In genomic region chr2:174614261-174614660, GRCh38 we compare ENCODE assay signal across 8 cellular contexts. TPM values are rescaled to one million over a fixed set of nuclear protein-coding genes. Genes with fewer than 3 reads are reported as not detected.
A peak's percentile ranks its signal among the peaks of the same experiment; 100 is the strongest.
DNase-seq lines count a peak whose midpoint lies in the region; ATAC-seq and TF ChIP-seq lines count a peak whose summit lies in the region.

No MANE protein-coding gene starts in this region.

- H3K4me2 ChIP-seq in neural progenitor cell = no peak overlapping the region

- TF ChIP-seq POLR2A in uterus (IDR thresholded peaks at IDR 0.05) = no peak

- H4K20me1 ChIP-seq in neural progenitor cell (ENCODE audit: low read depth) = no peaks in the 10 kb centered on the region

- peaks cover 0 to 61% (median 11%) of the 10 kb centered on the region in 3 donors for H3K36me3 Mint-ChIP-seq in CD8-positive, alpha-beta memory T cell
- peaks cover 4 to 61% (median 21%) of the 10 kb centered on the region in 5 donors for H3K36me3 Mint-ChIP-seq in naive thymus-derived CD4-positive, alpha-beta T cell
- peaks cover 2% of the 10 kb centered on the region for H3K36me3 Mint-ChIP-seq in neural progenitor cell

- DNase-seq in CD8-positive, alpha-beta memory T cell = no peak
- DNase-seq in LHCN-M2 (ENCODE audit: low read depth) (peak; percentile 80), cardiac fibroblast (ENCODE audit: low read depth in 2 of 2) (peak; percentile 34 to 92), uterus (no peak), neural progenitor cell (ENCODE audit: low spot score) (no peak)
- DNase-seq in naive thymus-derived CD4-positive, alpha-beta T cell = no peak

- no peaks in the 10 kb centered on the region for H3K9me3 ChIP-seq in CD8-positive, alpha-beta memory T cell (ENCODE audit: low read length)
- no peaks in the 10 kb centered on the region for H3K9me3 ChIP-seq in naive thymus-derived CD4-positive, alpha-beta T cell (ENCODE audit: control insufficient read depth in 2 of 3, low read length in 3 of 3)
- H3K9me3 ChIP-seq in uterus = no peaks in the 10 kb centered on the region
- no peaks in the 10 kb centered on the region for H3K9me3 ChIP-seq in neural progenitor cell (ENCODE audit: low read depth)

- CTCF ChIA-PET in CD8-positive, alpha-beta memory T cell (lab: Charles Lee) = interaction anchor here (1.2 to 2.9 kb wide), 2 partner anchors 11 to 152 kb away, joined by 3 to 11 read pairs; no protein-coding TSS in a partner anchor
- CTCF ChIA-PET in naive thymus-derived CD4-positive, alpha-beta T cell (lab: Charles Lee) = interaction anchor here (0.6 to 3.4 kb wide), 4 partner anchors 14 to 85 kb away, joined by 3 to 15 read pairs (median 8); no protein-coding TSS in a partner anchor

- H3F3A ChIP-seq in neural progenitor cell (ENCODE audit: low read depth) = no peaks in the 10 kb centered on the region

- peaks cover 6% of the 10 kb centered on the region for H3K36me3 ChIP-seq in CD8-positive, alpha-beta memory T cell (ENCODE audit: insufficient read depth, low read length)
- peaks cover 0 to 18% (median 0%) of the 10 kb centered on the region in 3 experiments for H3K36me3 ChIP-seq in naive thymus-derived CD4-positive, alpha-beta T cell (ENCODE audit: control insufficient read depth in 2 of 3, insufficient read depth in 3 of 3, low read length in 3 of 3)
- H3K36me3 ChIP-seq in uterus (no peaks in the 10 kb centered on the region), neural progenitor cell (no peaks in the 10 kb centered on the region)

- no peak overlapping the region for H2AFZ ChIP-seq in neural progenitor cell (replicated peaks)

- H3K9ac ChIP-seq in neural progenitor cell = no peak overlapping the region

- H3K27ac ChIP-seq in CD8-positive, alpha-beta memory T cell (ENCODE audit: low read depth, low read length) = no peak overlapping the region
- no peak overlapping the region for H3K27ac ChIP-seq in naive thymus-derived CD4-positive, alpha-beta T cell (ENCODE audit: low read depth, low read length)
- H3K27ac ChIP-seq in uterus = no peak overlapping the region
- H3K27ac ChIP-seq in neural progenitor cell = no peak overlapping the region

- intact Hi-C loops in naive thymus-derived CD4-positive, alpha-beta T cell (cut with micrococcal nuclease) = no loop called here
- intact Hi-C loops in uterus (cut with DNase I; ENCODE audit: low total_unique reads) = no loop called here

- H3K4me3 Mint-ChIP-seq in CD8-positive, alpha-beta memory T cell = no peak overlapping the region
- peak overlapping the region in 1 of 10 donors; percentile 33 for H3K4me3 Mint-ChIP-seq in naive thymus-derived CD4-positive, alpha-beta T cell
- H3K4me3 Mint-ChIP-seq in neural progenitor cell = no peak overlapping the region

- TF ChIP-seq CTCF in cardiac fibroblast (IDR thresholded peaks at IDR 0.05; ENCODE audit: low read depth, low read length) = no peak
- TF ChIP-seq CTCF in uterus (IDR thresholded peaks at IDR 0.05) = no peak
- no peak for TF ChIP-seq CTCF in neural progenitor cell (IDR thresholded peaks at IDR 0.05)

- H3K4me1 Mint-ChIP-seq in CD8-positive, alpha-beta memory T cell = peaks cover 78 to 99% (median 98%) of the 10 kb centered on the region in 3 donors
- peaks cover 67 to 100% (median 97%) of the 10 kb centered on the region in 7 donors for H3K4me1 Mint-ChIP-seq in naive thymus-derived CD4-positive, alpha-beta T cell
- peaks cover 2% of the 10 kb centered on the region for H3K4me1 Mint-ChIP-seq in neural progenitor cell

- H3K27me3 ChIP-seq in CD8-positive, alpha-beta memory T cell (ENCODE audit: insufficient read depth, low read length, poor library complexity, severe bottlenecking) = no peaks in the 10 kb centered on the region
- no peaks in the 10 kb centered on the region for H3K27me3 ChIP-seq in naive thymus-derived CD4-positive, alpha-beta T cell (ENCODE audit: control insufficient read depth in 2 of 2, insufficient read depth in 2 of 2, low read length in 2 of 2)
- no peaks in the 10 kb centered on the region for H3K27me3 ChIP-seq in uterus
- no peaks in the 10 kb centered on the region for H3K27me3 ChIP-seq in neural progenitor cell

- no peaks in the 10 kb centered on the region for H3K79me2 ChIP-seq in neural progenitor cell (ENCODE audit: low read depth)

- peaks cover 83% of the 10 kb centered on the region for H3K4me1 ChIP-seq in CD8-positive, alpha-beta memory T cell (ENCODE audit: insufficient read depth, low read length)
- H3K4me1 ChIP-seq in naive thymus-derived CD4-positive, alpha-beta T cell (ENCODE audit: control insufficient read depth in 2 of 2, insufficient read depth in 2 of 2, low read length in 2 of 2) = peaks cover 50 to 55% of the 10 kb centered on the region in 2 donors
- H3K4me1 ChIP-seq in uterus (no peaks in the 10 kb centered on the region), neural progenitor cell (no peaks in the 10 kb centered on the region)

- no peaks in the 10 kb centered on the region for H3K9me3 Mint-ChIP-seq in CD8-positive, alpha-beta memory T cell
- H3K9me3 Mint-ChIP-seq in naive thymus-derived CD4-positive, alpha-beta T cell = no peaks in the 10 kb centered on the region
- no peaks in the 10 kb centered on the region for H3K9me3 Mint-ChIP-seq in neural progenitor cell

- no peak for ATAC-seq in naive thymus-derived CD4-positive, alpha-beta T cell
- ATAC-seq in GM19452 (IDR thresholded peaks at IDR 0.05; ENCODE audit: unreplicated experiment) = no peak
- no peak for ATAC-seq in HG03439 (IDR thresholded peaks at IDR 0.05; ENCODE audit: unreplicated experiment)

- POLR2A ChIA-PET in CD8-positive, alpha-beta memory T cell (lab: Charles Lee) = interaction anchor here (1.9 kb wide), 1 partner anchor 16 kb away, joined by 8 read pairs; the partner anchor contains the start of gene WIPF1
- POLR2A ChIA-PET in naive thymus-derived CD4-positive, alpha-beta T cell (lab: Charles Lee) = interaction anchor here (0.9 to 13.0 kb wide), 5 partner anchors 11 to 124 kb away, joined by 3 to 102 read pairs (median 5); partner anchors contain the start of gene WIPF1

- no peaks in the 10 kb centered on the region for H3K27me3 Mint-ChIP-seq in CD8-positive, alpha-beta memory T cell
- H3K27me3 Mint-ChIP-seq in naive thymus-derived CD4-positive, alpha-beta T cell = no peaks in the 10 kb centered on the region
- no peaks in the 10 kb centered on the region for H3K27me3 Mint-ChIP-seq in neural progenitor cell (ENCODE audit: insufficient read depth, low read depth)

- no peak overlapping the region for H3K4me3 ChIP-seq in CD8-positive, alpha-beta memory T cell (ENCODE audit: low read length)
- H3K4me3 ChIP-seq in cardiac fibroblast (replicated peaks in 1 of 2; ENCODE audit: low read depth in 2 of 2, low read length in 2 of 2) = no peak overlapping the region
- H3K4me3 ChIP-seq in naive thymus-derived CD4-positive, alpha-beta T cell (ENCODE audit: low read length) = no peak overlapping the region
- no peak overlapping the region for H3K4me3 ChIP-seq in uterus
- H3K4me3 ChIP-seq in neural progenitor cell = no peak overlapping the region

- peak overlapping the region in 6 of 8 donors; percentile 17 to 81 (median 38) for H3K27ac Mint-ChIP-seq in CD8-positive, alpha-beta memory T cell
- H3K27ac Mint-ChIP-seq in naive thymus-derived CD4-positive, alpha-beta T cell = peak overlapping the region; percentile 34 to 92 (median 68)
- H3K27ac Mint-ChIP-seq in neural progenitor cell = no peak overlapping the region

RNA-seq across cellular contexts. Expression of gene WIPF1, which starts 16.7 kb away (rescaled TPM):
- 100 to 1,000 TPM; 317 to 326 TPM for total RNA-seq in CD8-positive, alpha-beta memory T cell
- polyA plus RNA-seq in CD8-positive, alpha-beta memory T cell = 200 TPM
- 11.9 and 19.4 TPM in 2 replicates for total RNA-seq in LHCN-M2 (2014; rRNA removed)
- 24.1 TPM for polyA plus RNA-seq in LHCN-M2 (2012)
- 100 to 1,000 TPM; 272 to 514 (median 397) TPM for total RNA-seq in naive thymus-derived CD4-positive, alpha-beta T cell
- polyA plus RNA-seq in naive thymus-derived CD4-positive, alpha-beta T cell = 100 to 1,000 TPM in 1 of 2 donors, 10 to 100 TPM in 1; 92.3 to 103 TPM
- 10 to 100 TPM; 12.3 to 61.9 (median 26.3) TPM for total RNA-seq in uterus
- total RNA-seq in neural progenitor cell (ENCODE audit: low replicate concordance) = 14.6 and 17.2 TPM in 2 replicates

Comparison
In these comparisons a context has a peak if more than half of its experiments do, and no peak if none do; other contexts are left out.
1. DNase-seq: peak in LHCN-M2 (single experiment) and cardiac fibroblast (2 of 2); none in CD8-positive, alpha-beta memory T cell (0 of 5), naive thymus-derived CD4-positive, alpha-beta T cell (0 of 9), uterus (0 of 2) and neural progenitor cell (single experiment).
2. RNA of gene WIPF1, which starts 16.7 kb away (total RNA-seq): 272 to 514 TPM in naive thymus-derived CD4-positive, alpha-beta T cell and 317 to 326 TPM in CD8-positive, alpha-beta memory T cell; 12.3 to 61.9 TPM in uterus, 11.9 to 19.4 TPM in LHCN-M2 and 14.6 to 17.2 TPM in neural progenitor cell; every median in the first group is over 4 times any median in the second.